ENCODE assay signal across 18 cellular contexts in the genomic region with DNA sequence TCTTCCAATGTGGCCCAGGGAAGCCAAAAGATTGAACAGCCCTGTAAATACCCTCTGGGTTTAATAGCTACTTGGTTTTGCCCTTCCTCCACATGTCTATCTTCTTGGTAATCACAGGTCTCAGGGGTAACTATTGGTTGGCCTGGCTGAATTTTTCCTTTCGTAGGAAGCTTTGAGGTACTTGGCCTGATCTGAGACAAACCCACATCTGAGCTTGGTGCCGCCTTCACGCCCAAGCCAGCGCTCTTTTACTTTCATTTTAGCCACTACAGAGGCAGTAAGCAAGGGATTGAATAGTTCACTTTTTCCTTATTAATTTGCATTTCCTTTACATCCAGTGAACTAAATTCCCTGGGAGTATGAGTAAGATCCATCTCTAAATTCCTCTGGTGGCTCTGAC.
A peak's percentile ranks its signal among the peaks of the same experiment; 100 is the strongest.
DNase-seq lines count a peak whose midpoint lies in the region; ATAC-seq, FAIRE-seq and TF ChIP-seq lines count a peak whose summit lies in the region.
"Had no signal": no experiment of that assay in that cellular context is flagged by ENCODE, and none has a peak within 500 bp of the region (broad histone marks: within the 10 kb centered on the region; RNA-seq: fewer than 3 reads in every experiment).

No MANE protein-coding gene starts in this region.

- no peaks in the 10 kb centered on the region for H3K79me2 ChIP-seq in OCI-LY7 (ENCODE audit: insufficient read depth, low read depth, low read length)

- no peak overlapping the region for H2AFZ ChIP-seq in OCI-LY7 (ENCODE audit: low read length)

- H3K4me3 Mint-ChIP-seq in T-helper 17 cell = peak overlapping the region; percentile 76
- peak overlapping the region; percentile 63 to 77 for H3K4me3 Mint-ChIP-seq in effector memory CD8-positive, alpha-beta T cell

- no peak overlapping the region for H3K4me2 ChIP-seq in OCI-LY7 (ENCODE audit: low read length)

- no peaks in the 10 kb centered on the region for H3K9me2 ChIP-seq in OCI-LY7 (ENCODE audit: insufficient read depth, low read length)

- peak; percentile 41 for FAIRE-seq in GM12891 (lab: Jason Lieb, UNC)
- FAIRE-seq: D721Med, GM18507 had no signal

- H3K4me1 ChIP-seq in OCI-LY7 (ENCODE audit: insufficient read depth, low read length, poor library complexity, severe bottlenecking) = no peaks in the 10 kb centered on the region
- H3K4me1 ChIP-seq: foreskin keratinocyte had no signal

- no peaks in the 10 kb centered on the region for H4K20me1 ChIP-seq in OCI-LY7 (ENCODE audit: insufficient read depth, low read length)

- H3K36me3 Mint-ChIP-seq in T-helper 17 cell (ENCODE audit: low read depth) = no peaks in the 10 kb centered on the region
- no peaks in the 10 kb centered on the region for H3K36me3 Mint-ChIP-seq in effector memory CD8-positive, alpha-beta T cell (ENCODE audit: insufficient read depth)

- CTCF ChIA-PET in OCI-LY7 (lab: Charles Lee; ENCODE audit: unreplicated experiment) = no interaction called here

- no peak overlapping the region for H3K4me3 ChIP-seq in OCI-LY7 (ENCODE audit: low read depth, low read length, poor library complexity, severe bottlenecking)

- H3K27ac Mint-ChIP-seq in T-helper 17 cell = peak overlapping the region; percentile 32
- peak overlapping the region; percentile 80 to 92 for H3K27ac Mint-ChIP-seq in effector memory CD8-positive, alpha-beta T cell

- H3K27me3 Mint-ChIP-seq in T-helper 17 cell = no peaks in the 10 kb centered on the region
- H3K27me3 Mint-ChIP-seq in effector memory CD8-positive, alpha-beta T cell = no peaks in the 10 kb centered on the region

- H3K36me3 ChIP-seq in OCI-LY7 (ENCODE audit: insufficient read depth, low read length) = no peaks in the 10 kb centered on the region

- peak; percentile 5 for DNase-seq in activated CD4-positive, alpha-beta T cell treated with anti-CD3 and anti-CD28 coated beads for 48 hours
- DNase-seq in activated CD4-positive, alpha-beta T cell treated with anti-CD3 and anti-CD28 coated beads, Interleukin-2, amount 50 U/mL, for 4 hours = no peak
- DNase-seq in GM12891 (ENCODE audit: insufficient read length, low spot score) (no peak), T-helper 17 cell (no peak), AG08395 (ENCODE audit: low spot score) (no peak), AML-193 (lab: John Stamatoyannopoulos, UW) (no peak), OCI-LY7 (ENCODE audit: low spot score) (no peak)
- peak in 1 of 3 experiments; percentile 22 for DNase-seq in effector memory CD8-positive, alpha-beta T cell
- DNase-seq: activated CD4-positive, CD25-positive, alpha-beta regulatory T cell treated with anti-CD3 and anti-CD28 coated beads, Interleukin-2, amount 50 U/mL, for 72 hours; erythroblast; foreskin keratinocyte; hippocampal formation; left ventricle myocardium superior; NCI-H1417; NCI-H2171; NCI-H524 treated with DMSO at 0.1 percent for 48 hours had no signal

- ATAC-seq in T-helper 17 cell = peak; percentile 52
- peak; percentile 63 for ATAC-seq in effector memory CD8-positive, alpha-beta T cell (replicated peaks)
- ATAC-seq: foreskin keratinocyte, left ventricle myocardium superior had no signal

- no peak for TF ChIP-seq POLR2A in GM12891 (IDR thresholded peaks at IDR 0.05; ENCODE audit: low read depth, low read length)

- no peaks in the 10 kb centered on the region for H3K4me1 Mint-ChIP-seq in T-helper 17 cell
- peaks cover 4 to 8% of the 10 kb centered on the region in 2 donors for H3K4me1 Mint-ChIP-seq in effector memory CD8-positive, alpha-beta T cell (ENCODE audit: low read depth in 2 of 2)

- H3K27ac ChIP-seq in OCI-LY7 (ENCODE audit: low read depth, low read length, poor library complexity, severe bottlenecking) = no peak overlapping the region
- H3K27ac ChIP-seq: foreskin keratinocyte had no signal

- H3K9me3 ChIP-seq in T-helper 17 cell (ENCODE audit: control insufficient read depth, low read length, poor library complexity, severe bottlenecking) (no peaks in the 10 kb centered on the region), OCI-LY7 (ENCODE audit: low read length) (no peaks in the 10 kb centered on the region)

- no TSS peak for BruUV-seq in OCI-LY7 (replicated peaks; lab: Mats Ljungman, UMichigan)

- no peak for TF ChIP-seq CTCF in OCI-LY7 (conservative IDR thresholded peaks at IDR 0.05; ENCODE audit: low read length)

- H3K9me3 Mint-ChIP-seq in effector memory CD8-positive, alpha-beta T cell = no peaks in the 10 kb centered on the region

- intact Hi-C loops in OCI-LY7 (cut with micrococcal nuclease; ENCODE audit: unreplicated experiment) = no loop called here

- POLR2A ChIA-PET in OCI-LY7 (lab: Charles Lee) = no interaction called here

TF ChIP-seq in GM12891, 5 proteins besides CTCF, POLR2A, EP300 and RAD21:
- TF ChIP-seq POLR2AphosphoS5 (IDR thresholded peaks at IDR 0.05; ENCODE audit: low read depth, low read length) (no peak), SPI1 (IDR thresholded peaks at IDR 0.05; ENCODE audit: low read depth, low read length) (no peak), TAF1 (IDR thresholded peaks at IDR 0.05; ENCODE audit: low read depth, low read length) (no peak), POU2F2 (IDR thresholded peaks at IDR 0.05; ENCODE audit: low read depth, low read length) (no peak), PAX5 (IDR thresholded peaks at IDR 0.05; ENCODE audit: insufficient read depth, low read length, severe bottlenecking) (no peak)
